10 cellular contexts compared by ENCODE assay signal in genomic region chr1:151475175-151475574, GRCh38. TPM values are rescaled to one million over a fixed set of nuclear protein-coding genes. Genes with fewer than 3 reads are reported as not detected.
DNase-seq lines count a peak whose midpoint lies in the region; ATAC-seq and TF ChIP-seq lines count a peak whose summit lies in the region.
"Had no signal": no experiment of that assay in that cellular context is flagged by ENCODE, and none has a peak within 500 bp of the region (broad histone marks: within the 10 kb centered on the region; RNA-seq: fewer than 3 reads in every experiment).

No MANE protein-coding gene starts in this region.

- H3K27me3 ChIP-seq in GM06990 (replicated peaks; ENCODE audit: control insufficient read depth, insufficient read depth, low read length), result no peaks in the 10 kb centered on the region
- no peaks in the 10 kb centered on the region for H3K27me3 ChIP-seq in mesendoderm (ENCODE audit: insufficient read depth, low read length, poor library complexity)
- H3K27me3 ChIP-seq: BE2C had no signal

- H3K9ac ChIP-seq in mesendoderm (ENCODE audit: low read length), result no peak overlapping the region

- DNase-seq in GM06990 (ENCODE audit: extremely low read depth, insufficient read length) (peak; percentile 78), RKO (ENCODE audit: low spot score) (peak; percentile 77), mesendoderm (no peak), OCI-M2 (lab: John Stamatoyannopoulos, UW; ENCODE audit: unreplicated experiment) (no peak), T1000 (lab: John Stamatoyannopoulos, UW) (no peak), NCI-H524 treated with DMSO at 0.1 percent for 48 hours (lab: John Stamatoyannopoulos, UW) (no peak)
- DNase-seq: BE2C, naive B cell had no signal

- no peaks in the 10 kb centered on the region for H3K79me1 ChIP-seq in mesendoderm (ENCODE audit: low read length)

- H3K79me2 ChIP-seq in mesendoderm (ENCODE audit: control insufficient read depth, insufficient read depth, low read length), result no peaks in the 10 kb centered on the region

- no peaks in the 10 kb centered on the region for H3K36me3 ChIP-seq in GM06990 (ENCODE audit: control insufficient read depth, insufficient read depth, low read length)
- H3K36me3 ChIP-seq in mesendoderm (ENCODE audit: control insufficient read depth, insufficient read depth, low read length), result no peaks in the 10 kb centered on the region
- H3K36me3 ChIP-seq: BE2C had no signal

- H3K4me3 ChIP-seq in GM06990 (replicated peaks; ENCODE audit: low read depth, low read length) (no peak overlapping the region), mesendoderm (ENCODE audit: low read length) (no peak overlapping the region)

- H3K23ac ChIP-seq in mesendoderm (ENCODE audit: low read length), result no peak overlapping the region

- no peaks in the 10 kb centered on the region for H3K4me1 ChIP-seq in mesendoderm (ENCODE audit: control insufficient read depth, low read depth, low read length)

- H4K5ac ChIP-seq in mesendoderm (ENCODE audit: low read length), result no peak overlapping the region

- no peak for TF ChIP-seq CTCF in GM06990 (IDR thresholded peaks at IDR 0.05; ENCODE audit: insufficient read depth, low read length, poor library complexity, severe bottlenecking)

- WGBS in mesendoderm (ENCODE audit: extremely low coverage, insufficient coverage, low lambda C conversion rate), result no CpG with 5 or more reads among the region's 1 CpG

- no peak overlapping the region for H2BK120ac ChIP-seq in mesendoderm (ENCODE audit: low read depth, low read length)

- H3K56ac ChIP-seq in mesendoderm (ENCODE audit: low read length), result no peak overlapping the region

- no peak overlapping the region for H2BK15ac ChIP-seq in mesendoderm (replicated peaks; ENCODE audit: low read depth)

- no peak overlapping the region for H4K8ac ChIP-seq in mesendoderm (ENCODE audit: low read depth, low read length)

- no peak overlapping the region for H2BK5ac ChIP-seq in mesendoderm (ENCODE audit: low read length)

- no peak overlapping the region for H3K4me2 ChIP-seq in mesendoderm (ENCODE audit: low read length)

- no peak overlapping the region for H3K27ac ChIP-seq in mesendoderm (ENCODE audit: low read depth, low read length)

- ATAC-seq in GM19035 (IDR thresholded peaks at IDR 0.05; ENCODE audit: unreplicated experiment), result peak; percentile 81
- ATAC-seq in HG02870 (IDR thresholded peaks at IDR 0.05; ENCODE audit: unreplicated experiment), result peak; percentile 90

- H3K18ac ChIP-seq in mesendoderm (ENCODE audit: low read length), result no peak overlapping the region

- no peak overlapping the region for H3K4ac ChIP-seq in mesendoderm (ENCODE audit: low read depth, low read length)

- H2AK5ac ChIP-seq in mesendoderm (ENCODE audit: low read length), result no peak overlapping the region

RNA-seq across cellular contexts. Expression of gene POGZ, which starts 15.9 kb away (rescaled TPM):
- 43.2 TPM for polyA plus RNA-seq in mesendoderm (2013, experiment 1 of 2)
- polyA plus RNA-seq in mesendoderm (2013, experiment 2 of 2), result 38.6 TPM

RNA-seq across cellular contexts. Expression of gene CGN, which starts 36.0 kb away (rescaled TPM):
- 26.5 TPM for polyA plus RNA-seq in mesendoderm (2013, experiment 1 of 2)
- polyA plus RNA-seq in mesendoderm (2013, experiment 2 of 2), result 26.5 TPM

Comparison
In these comparisons a context has a peak if more than half of its experiments do, and no peak if none do; other contexts are left out.
1. DNase-seq: peak in GM06990 (single experiment) and RKO (single experiment); none in mesendoderm (single experiment), OCI-M2 (single experiment), T1000 (single experiment) and NCI-H524 treated with DMSO at 0.1 percent for 48 hours (single experiment).